ENCODE assay signal across 8 cellular contexts in the genomic region with DNA sequence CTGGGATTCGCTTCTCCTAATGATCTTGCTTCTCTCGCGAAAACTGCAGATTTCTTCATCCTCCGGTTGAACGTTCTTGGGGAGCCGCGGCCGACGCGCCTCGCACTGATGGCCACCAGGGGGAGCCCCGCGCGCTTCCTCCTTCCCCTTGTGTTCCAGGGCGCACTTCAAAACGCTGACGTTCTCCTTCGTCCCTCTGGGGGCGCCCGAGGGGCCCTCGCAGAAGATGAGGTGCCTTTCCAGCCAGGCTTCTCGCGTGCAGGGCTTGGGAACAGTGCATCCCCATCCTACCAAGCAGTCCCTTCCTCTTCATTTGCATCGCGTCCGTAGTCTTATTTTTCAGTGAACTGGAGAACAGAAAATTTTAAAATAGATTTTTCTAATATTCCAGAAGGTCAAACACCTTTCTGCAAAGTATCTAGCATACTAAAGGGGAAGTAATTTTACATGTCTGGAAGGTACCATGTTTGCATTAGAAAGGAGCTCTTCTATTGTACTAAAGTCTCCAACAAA. TPM values are rescaled to one million over a fixed set of nuclear protein-coding genes. Genes with fewer than 3 reads are reported as not detected.
A peak's percentile ranks its signal among the peaks of the same experiment; 100 is the strongest.
DNase-seq lines count a peak whose midpoint lies in the region; FAIRE-seq and TF ChIP-seq lines count a peak whose summit lies in the region.

No MANE protein-coding gene starts in this region.

- TF ChIP-seq CTCF in GM06990 (IDR thresholded peaks at IDR 0.05; ENCODE audit: insufficient read depth, low read length, poor library complexity, severe bottlenecking), result peak; percentile 100

- no peak for FAIRE-seq in urothelium cell line (lab: Jason Lieb, UNC)

- H3K27me3 ChIP-seq in GM06990 (replicated peaks; ENCODE audit: control insufficient read depth, insufficient read depth, low read length), result no peaks in the 10 kb centered on the region

- H3K36me3 ChIP-seq in GM06990 (ENCODE audit: control insufficient read depth, insufficient read depth, low read length), result no peaks in the 10 kb centered on the region

- no peak overlapping the region for H3K4me3 ChIP-seq in GM06990 (replicated peaks; ENCODE audit: low read depth, low read length)

- intact Hi-C loops in head of caudate nucleus (cut with DNase I), result no loop called here
- intact Hi-C loops in posterior cingulate gyrus (cut with DNase I), result loop anchor here (1.0 to 2.0 kb wide), 2 partner anchors 47 to 59 kb away; partner anchors contain the start of gene ITPRIP

- DNase-seq in GM06990 (ENCODE audit: extremely low read depth, insufficient read length) (peak; percentile 81), HCEC 1CT (peak; percentile 91), M059J (ENCODE audit: low read depth) (peak; percentile 80), SK-N-DZ (ENCODE audit: low spot score) (peak; percentile 84), head of caudate nucleus (peak; percentile 85 to 97 (median 92)), posterior cingulate gyrus (peak; percentile 79 to 99 (median 90)), urothelium cell line (ENCODE audit: low spot score) (peak; percentile 92)
- peak; percentile 77 to 86 (median 82) for DNase-seq in activated naive CD4-positive, alpha-beta T cell (lab: John Stamatoyannopoulos, UW)

RNA-seq across cellular contexts. Expression of gene GSTO2, which starts 22.5 kb away (rescaled TPM):
- total RNA-seq in M059J (2014; rRNA removed; shearing (Covaris generic)), result 0.17 and 0.20 TPM in 2 replicates
- 1.8 TPM in 1 of 2 replicates, not detected in the other for polyA plus RNA-seq in SK-N-DZ (2014; cell fraction: cytosol; rRNA removed)
- polyA plus RNA-seq in SK-N-DZ (2014; cell fraction: nucleus; rRNA removed), result 0.76 TPM in 1 of 2 replicates, not detected in the other

RNA-seq across cellular contexts. Expression of gene GSTO1, which starts 36.8 kb away (rescaled TPM):
- total RNA-seq in M059J (2014; rRNA removed; shearing (Covaris generic)), result 179 and 214 TPM in 2 replicates
- polyA plus RNA-seq in SK-N-DZ (2014; cell fraction: cytosol; rRNA removed), result 106 and 127 TPM in 2 replicates
- polyA plus RNA-seq in SK-N-DZ (2014; cell fraction: nucleus; rRNA removed), result 50.7 and 62.1 TPM in 2 replicates

RNA-seq across cellular contexts. Expression of gene ITPRIP, which starts 46.8 kb away (rescaled TPM):
- 6.0 and 9.7 TPM in 2 replicates for total RNA-seq in M059J (2014; rRNA removed; shearing (Covaris generic))
- polyA plus RNA-seq in SK-N-DZ (2014; cell fraction: cytosol; rRNA removed), result 0.40 and 0.52 TPM in 2 replicates
- 0.04 and 0.88 TPM in 2 replicates for polyA plus RNA-seq in SK-N-DZ (2014; cell fraction: nucleus; rRNA removed)

RNA-seq across cellular contexts. Expression of gene CFAP43, which starts 59.3 kb away (rescaled TPM):
- 0.89 and 2.1 TPM in 2 replicates for total RNA-seq in M059J (2014; rRNA removed; shearing (Covaris generic))
- polyA plus RNA-seq in SK-N-DZ (2014; cell fraction: cytosol; rRNA removed), result not detected in 2 replicates
- polyA plus RNA-seq in SK-N-DZ (2014; cell fraction: nucleus; rRNA removed), result 0.15 and 0.38 TPM in 2 replicates
